Comparison of ENCODE assay signal across 8 cellular contexts in the genomic region with DNA sequence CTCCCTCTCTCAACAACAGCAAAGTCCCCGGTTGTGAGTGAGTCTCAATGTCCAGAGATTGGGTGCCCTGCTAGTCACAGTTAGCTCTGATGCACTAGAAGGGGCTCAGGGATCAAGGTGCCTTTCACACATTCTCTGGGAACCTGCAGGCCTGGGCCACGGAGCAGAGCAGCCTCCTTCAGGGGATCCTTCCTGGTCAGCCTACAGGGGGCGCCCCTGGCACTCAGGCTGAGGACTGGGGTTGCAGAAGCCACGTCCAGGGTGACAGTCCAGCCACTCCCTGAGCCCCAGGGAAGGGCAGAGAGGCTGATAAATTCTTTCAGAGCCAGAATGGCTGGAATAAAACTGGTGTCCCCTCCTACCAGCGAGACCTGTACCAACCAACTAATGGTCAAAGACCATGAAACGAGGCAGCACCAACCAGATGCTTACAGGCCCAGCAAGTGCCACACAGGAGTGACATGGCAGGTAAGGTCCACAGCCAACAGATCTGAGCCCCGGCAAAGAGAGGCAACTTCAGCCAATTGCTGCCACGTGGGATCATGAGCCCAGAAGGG. TPM values are rescaled to one million over a fixed set of nuclear protein-coding genes. Genes with fewer than 3 reads are reported as not detected.
DNase-seq lines count a peak whose midpoint lies in the region; ATAC-seq lines count a peak whose summit lies in the region.

No MANE protein-coding gene starts in this region.

- H3K79me2 ChIP-seq in mesendoderm (ENCODE audit: control insufficient read depth, insufficient read depth, low read length), result no peaks in the 10 kb centered on the region

- no peak overlapping the region for H4K5ac ChIP-seq in mesendoderm (ENCODE audit: low read length)

- no peaks in the 10 kb centered on the region for H3K9me3 ChIP-seq in MG63

- WGBS in mesendoderm (ENCODE audit: extremely low coverage, insufficient coverage, low lambda C conversion rate), result no CpG with 5 or more reads among the region's 8 CpGs

- H3K4me3 Mint-ChIP-seq in stimulated activated naive B cell treated with anti-CD40 and anti-IgM and Interleukin-4, amounts not matched to agents 10 μg/mL and 1 μg/mL and 100 μg/mL, for 72 hours, result no peak overlapping the region

- no peak overlapping the region for H3K4me2 ChIP-seq in mesendoderm (ENCODE audit: low read length)

- no peak overlapping the region for H2AK5ac ChIP-seq in mesendoderm (ENCODE audit: low read length)

- no peak overlapping the region for H4K8ac ChIP-seq in mesendoderm (ENCODE audit: low read depth, low read length)

- H3K4me3 ChIP-seq in MG63 (no peak overlapping the region), mesendoderm (ENCODE audit: low read length) (no peak overlapping the region)

- H2BK15ac ChIP-seq in mesendoderm (replicated peaks; ENCODE audit: low read depth), result no peak overlapping the region

- H3K27me3 ChIP-seq in MG63 (no peaks in the 10 kb centered on the region), mesendoderm (ENCODE audit: insufficient read depth, low read length, poor library complexity) (no peaks in the 10 kb centered on the region)

- no peak overlapping the region for H3K18ac ChIP-seq in mesendoderm (ENCODE audit: low read length)

- H3K9me3 Mint-ChIP-seq in stimulated activated naive B cell treated with anti-CD40 and anti-IgM and Interleukin-4, amounts not matched to agents 10 μg/mL and 1 μg/mL and 100 μg/mL, for 72 hours, result no peaks in the 10 kb centered on the region

- no peak overlapping the region for H3K27ac ChIP-seq in mesendoderm (ENCODE audit: low read depth, low read length)

- peak; percentile 92 for ATAC-seq in stimulated activated naive B cell treated with anti-CD40 and anti-IgM and Interleukin-4, amounts not matched to agents 10 μg/mL and 1 μg/mL and 100 μg/mL, for 72 hours (replicated peaks)
- no peak for ATAC-seq in HG03039 (IDR thresholded peaks at IDR 0.05; ENCODE audit: unreplicated experiment)

- no peaks in the 10 kb centered on the region for H3K27me3 Mint-ChIP-seq in stimulated activated naive B cell treated with anti-CD40 and anti-IgM and Interleukin-4, amounts not matched to agents 10 μg/mL and 1 μg/mL and 100 μg/mL, for 72 hours

- peaks cover 2% of the 10 kb centered on the region for H3K4me1 ChIP-seq in mesendoderm (ENCODE audit: control insufficient read depth, low read depth, low read length)

- no peak overlapping the region for H3K56ac ChIP-seq in mesendoderm (ENCODE audit: low read length)

- peaks cover 7% of the 10 kb centered on the region for H3K79me1 ChIP-seq in mesendoderm (ENCODE audit: low read length)

- peaks cover 28 to 60% of the 10 kb centered on the region in 2 donors for H3K36me3 Mint-ChIP-seq in stimulated activated naive B cell treated with anti-CD40 and anti-IgM and Interleukin-4, amounts not matched to agents 10 μg/mL and 1 μg/mL and 100 μg/mL, for 72 hours

- no peak overlapping the region for H2BK5ac ChIP-seq in mesendoderm (ENCODE audit: low read length)

- H2BK120ac ChIP-seq in mesendoderm (ENCODE audit: low read depth, low read length), result no peak overlapping the region

- H3K36me3 ChIP-seq in MG63 (no peaks in the 10 kb centered on the region), mesendoderm (ENCODE audit: control insufficient read depth, insufficient read depth, low read length) (peaks cover 10% of the 10 kb centered on the region)

- DNase-seq in NCI-H2196 (lab: John Stamatoyannopoulos, UW; ENCODE audit: unreplicated experiment) (peak; percentile 35), NCI-H2196 treated with DMSO at 0.1 percent for 48 hours (lab: John Stamatoyannopoulos, UW; ENCODE audit: unreplicated experiment) (no peak), MG63 (peak; percentile 33), mesendoderm (peak; percentile 83)
- peak; percentile 79 for DNase-seq in activated CD4-positive, alpha-beta T cell treated with anti-CD3 and anti-CD28 coated beads for 48 hours
- peak; percentile 40 for DNase-seq in effector CD8-positive, alpha-beta T cell (lab: John Stamatoyannopoulos, UW)
- DNase-seq in stimulated activated naive B cell treated with anti-CD40 and anti-IgM and Interleukin-4, amounts not matched to agents 10 μg/mL and 1 μg/mL and 100 μg/mL, for 72 hours, result peak; percentile 41

- peak overlapping the region; percentile 21 for H3K9ac ChIP-seq in mesendoderm (ENCODE audit: low read length)

- H3K27ac Mint-ChIP-seq in stimulated activated naive B cell treated with anti-CD40 and anti-IgM and Interleukin-4, amounts not matched to agents 10 μg/mL and 1 μg/mL and 100 μg/mL, for 72 hours, result no peak overlapping the region

- H3K23ac ChIP-seq in mesendoderm (ENCODE audit: low read length), result no peak overlapping the region

- H3K4ac ChIP-seq in mesendoderm (ENCODE audit: low read depth, low read length), result no peak overlapping the region

- peaks cover 5 to 8% of the 10 kb centered on the region in 2 donors for H3K4me1 Mint-ChIP-seq in stimulated activated naive B cell treated with anti-CD40 and anti-IgM and Interleukin-4, amounts not matched to agents 10 μg/mL and 1 μg/mL and 100 μg/mL, for 72 hours

RNA-seq across cellular contexts. Expression of gene ST3GAL2, which starts 43.5 kb away (rescaled TPM):
- 8.9 and 9.2 TPM in 2 replicates for total RNA-seq in MG63 (2014; rRNA removed; shearing (Covaris generic); ENCODE audit: low replicate concordance)
- polyA plus RNA-seq in mesendoderm (2013, experiment 1 of 2), result 23.5 TPM
- 23.1 TPM for polyA plus RNA-seq in mesendoderm (2013, experiment 2 of 2)

RNA-seq across cellular contexts. Expression of gene DDX19A, which starts 48.7 kb away (rescaled TPM):
- 31.1 and 62.2 TPM in 2 replicates for total RNA-seq in MG63 (2014; rRNA removed; shearing (Covaris generic); ENCODE audit: low replicate concordance)
- polyA plus RNA-seq in mesendoderm (2013, experiment 1 of 2), result 39.1 TPM
- polyA plus RNA-seq in mesendoderm (2013, experiment 2 of 2), result 39.0 TPM

RNA-seq across cellular contexts. Expression of gene FCSK, which starts 59.0 kb away (rescaled TPM):
- total RNA-seq in MG63 (2014; rRNA removed; shearing (Covaris generic); ENCODE audit: low replicate concordance), result 1.0 and 6.3 TPM in 2 replicates
- 1.4 TPM for polyA plus RNA-seq in mesendoderm (2013, experiment 1 of 2)
- 1.4 TPM for polyA plus RNA-seq in mesendoderm (2013, experiment 2 of 2)
